ENCODE assay signal across 8 cellular contexts in genomic region chr1:212287261-212287895, GRCh38. TPM values are rescaled to one million over a fixed set of nuclear protein-coding genes. Genes with fewer than 3 reads are reported as not detected.
DNase-seq lines count a peak whose midpoint lies in the region; TF ChIP-seq lines count a peak whose summit lies in the region.

No MANE protein-coding gene starts in this region.

- H3K27me3 ChIP-seq in left ventricle myocardium inferior (ENCODE audit: low read depth) = no peaks in the 10 kb centered on the region
- H3K27me3 ChIP-seq in breast epithelium = no peaks in the 10 kb centered on the region

- H3K4me3 ChIP-seq in left ventricle myocardium inferior (peak overlapping the region; percentile 94), breast epithelium (peak overlapping the region; percentile 74 to 97 (median 94)), mesodermal cell (ENCODE audit: extremely low read depth, insufficient read depth, low read length, poor library complexity, severe bottlenecking) (peak overlapping the region; percentile 81)

- TF ChIP-seq CTCF in left ventricle myocardium inferior (IDR thresholded peaks at IDR 0.05; ENCODE audit: borderline replicate concordance) (no peak), breast epithelium (IDR thresholded peaks at IDR 0.05) (no peak)

- 63 to 67% methylated on average over 1 of the region's 3 CpGs for WGBS in mesodermal cell (ENCODE audit: insufficient coverage in 2 of 2), 2 experiments

- H3K27ac ChIP-seq in left ventricle myocardium inferior (replicated peaks) (peak overlapping the region; percentile 99), breast epithelium (peak overlapping the region; percentile 96 to 99), mesodermal cell (ENCODE audit: low read depth, low read length, severe bottlenecking) (no peak overlapping the region)

- intact Hi-C loops in left ventricle myocardium inferior (cut with micrococcal nuclease) = loop anchor here (10.0 kb wide), 1 partner anchor 123 kb away; no protein-coding TSS in a partner anchor
- intact Hi-C loops in cardiac septum (cut with DNase I) = loop anchor here (5.0 kb wide), 1 partner anchor 165 kb away; no protein-coding TSS in a partner anchor
- intact Hi-C loops in breast epithelium (cut with DNase I; ENCODE audit: low total_unique reads) = no loop called here
- intact Hi-C loops in posterior cingulate gyrus (cut with DNase I) = loop anchor here (5.0 kb wide), 2 partner anchors 165 to 320 kb away; partner anchors contain the start of gene ATF3

- H3K9me3 ChIP-seq in left ventricle myocardium inferior (replicated peaks) (no peaks in the 10 kb centered on the region), breast epithelium (no peaks in the 10 kb centered on the region), mesodermal cell (ENCODE audit: control insufficient read depth, low read length) (no peaks in the 10 kb centered on the region)

- peaks cover 76% of the 10 kb centered on the region for H3K4me1 ChIP-seq in left ventricle myocardium inferior
- peaks cover 3 to 11% of the 10 kb centered on the region in 2 donors for H3K4me1 ChIP-seq in breast epithelium
- H3K4me1 ChIP-seq in mesodermal cell (ENCODE audit: control insufficient read depth, insufficient read depth, low read length, poor library complexity, severe bottlenecking) = peaks cover 7% of the 10 kb centered on the region

- no peak for TF ChIP-seq POLR2A in breast epithelium (IDR thresholded peaks at IDR 0.05)

- DNase-seq in left ventricle myocardium inferior (no peak), cardiac septum (ENCODE audit: low spot score) (no peak), breast epithelium (ENCODE audit: low spot score in 2 of 2) (no peak), SW480 (ENCODE audit: low spot score) (no peak), posterior cingulate gyrus (no peak), cortex of kidney (lab: John Stamatoyannopoulos, UW) (no peak)
- no peak for DNase-seq in stimulated activated CD4-positive, alpha-beta T cell treated with anti-CD3 and anti-CD28 coated beads, Interleukin-15, amount 100 ng/mL, for 24 hours

- H3K36me3 ChIP-seq in left ventricle myocardium inferior = no peaks in the 10 kb centered on the region
- H3K36me3 ChIP-seq in breast epithelium = no peaks in the 10 kb centered on the region
- no peaks in the 10 kb centered on the region for H3K36me3 ChIP-seq in mesodermal cell (ENCODE audit: control insufficient read depth, insufficient read depth, low read length)

RNA-seq across cellular contexts. Expression of gene PPP2R5A, which starts 2.2 kb away (rescaled TPM):
- total RNA-seq in left ventricle myocardium inferior = 69.3 TPM
- 68.1 TPM for total RNA-seq in cardiac septum
- total RNA-seq in breast epithelium = 10 to 100 TPM; 48.5 to 85.5 (median 57.4) TPM
- 18.5 TPM for polyA plus RNA-seq in mesodermal cell (2013, experiment 1 of 2)
- polyA plus RNA-seq in mesodermal cell (2013, experiment 2 of 2) = 20.0 TPM
